In the genomic region with DNA sequence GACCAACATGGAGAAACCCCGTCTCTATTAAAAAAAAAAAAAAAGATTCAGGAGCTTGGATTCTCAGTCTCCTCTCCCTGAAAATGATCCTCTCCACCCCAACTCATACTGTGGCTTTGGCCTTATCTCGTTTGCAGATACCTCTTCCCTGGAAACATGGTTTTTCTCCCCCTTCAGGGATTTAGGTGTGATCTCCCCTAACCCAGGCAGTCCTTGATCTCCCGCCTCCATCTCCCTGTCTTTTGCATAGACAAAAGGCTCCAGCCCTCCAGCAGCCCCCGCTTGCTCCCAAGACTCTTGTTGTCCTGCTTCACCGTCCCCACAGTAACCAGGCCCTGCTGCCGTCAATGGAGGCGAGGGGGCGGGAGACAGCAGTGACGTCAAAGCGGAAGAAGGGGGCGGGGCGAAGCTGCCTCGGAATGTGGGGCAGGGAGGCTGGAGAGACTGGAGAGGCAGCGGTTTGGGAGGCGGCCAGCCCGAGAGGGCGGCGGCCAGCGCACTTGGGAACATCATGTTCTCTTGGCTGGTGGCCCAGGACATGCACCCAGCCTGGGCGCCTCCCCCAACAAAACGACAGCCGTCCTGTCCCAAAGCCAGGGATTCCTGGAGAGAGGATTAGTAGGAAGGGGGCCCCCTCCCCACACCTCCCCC, we compare ENCODE assay signal across 8 cellular contexts. TPM values are rescaled to one million over a fixed set of nuclear protein-coding genes. Genes with fewer than 3 reads are reported as not detected.
DNase-seq lines count a peak whose midpoint lies in the region; ATAC-seq and TF ChIP-seq lines count a peak whose summit lies in the region.

No MANE protein-coding gene starts in this region.

- H3K4me1 ChIP-seq in osteoblast (ENCODE audit: insufficient read depth, low read length): peaks cover 56% of the 10 kb centered on the region

- in situ Hi-C loops in KBM-7 (cut with MboI; ENCODE audit: low pct_unique_long_range_greater_than_20kb, low sequenced_read_pairs): no loop called here

- H3F3A ChIP-seq in SU-DHL-6 (ENCODE audit: insufficient read depth): peaks cover 8% of the 10 kb centered on the region; the same call in 1 of the 2 replicates

- no peak overlapping the region for H3K4me3 ChIP-seq in SU-DHL-6 (ENCODE audit: insufficient read depth, low read length, poor library complexity, severe bottlenecking)
- H3K4me3 ChIP-seq in osteoblast (ENCODE audit: insufficient read depth, low read length): peak overlapping the region; percentile 83

- H3K79me2 ChIP-seq in SU-DHL-6 (ENCODE audit: insufficient read depth, low read length) (peaks cover 8% of the 10 kb centered on the region; the same call in 1 of the 2 replicates), osteoblast (ENCODE audit: insufficient read depth, low read length) (peaks cover 36% of the 10 kb centered on the region)

- H3K4me2 ChIP-seq in SU-DHL-6 (ENCODE audit: low read depth, low read length, poor library complexity, severe bottlenecking) (peak overlapping the region; percentile 35), osteoblast (ENCODE audit: insufficient read depth, low read length) (peak overlapping the region; percentile 92)

- H3K27me3 ChIP-seq in SU-DHL-6 (ENCODE audit: low read length) (no peaks in the 10 kb centered on the region), osteoblast (ENCODE audit: insufficient read depth, low read length) (no peaks in the 10 kb centered on the region)

- intact Hi-C loops in Right ventricle myocardium inferior (cut with DNase I): loop anchor here (2.0 to 10.0 kb wide), 3 partner anchors 33 to 672 kb away; partner anchors contain the start of genes CYB5D1, NAA38, POLR2A and SLC35G6

- no peak for TF ChIP-seq CTCF in SU-DHL-6 (IDR thresholded peaks at IDR 0.05; ENCODE audit: insufficient read depth, low read length, poor library complexity, severe bottlenecking)
- TF ChIP-seq CTCF in osteoblast (IDR thresholded peaks at IDR 0.05; ENCODE audit: extremely low read depth, low read depth, low read length): no peak

- H3K27ac ChIP-seq in SU-DHL-6 (ENCODE audit: low read depth, low read length) (no peak overlapping the region), adipose tissue (ENCODE audit: low read depth, low read length) (peak overlapping the region; percentile 90), osteoblast (ENCODE audit: low read depth, low read length) (peak overlapping the region; percentile 100), temporal lobe (ENCODE audit: low read depth, low read length) (peak overlapping the region; percentile 99)

- no peaks in the 10 kb centered on the region for H3K9me2 ChIP-seq in SU-DHL-6 (replicated peaks; ENCODE audit: insufficient read depth, low read length)

- no peaks in the 10 kb centered on the region for H3K36me3 ChIP-seq in SU-DHL-6 (ENCODE audit: low read length)
- peaks cover 15% of the 10 kb centered on the region for H3K36me3 ChIP-seq in osteoblast (ENCODE audit: insufficient read depth, low read length)

- DNase-seq in COR-L47 (lab: John Stamatoyannopoulos, UW) (peak; percentile 34), KBM-7 (peak; percentile 96), Right ventricle myocardium inferior (ENCODE audit: missing footprints) (peak; percentile 99), osteoblast (ENCODE audit: insufficient read length, low spot score, missing footprints) (peak; percentile 99)

- 2 to 3% (median 2%) methylated on average over 17 to 22 of the region's 22 CpGs for WGBS in adipose tissue, 3 donors

- ATAC-seq in Right ventricle myocardium inferior: peak; percentile 55
- ATAC-seq in GM21526 (IDR thresholded peaks at IDR 0.05; ENCODE audit: low FRiP score, unreplicated experiment): no peak

- H4K20me1 ChIP-seq in SU-DHL-6 (ENCODE audit: low read depth, low read length) (no peaks in the 10 kb centered on the region), osteoblast (ENCODE audit: insufficient read depth, low read length) (peaks cover 18% of the 10 kb centered on the region)

- H3K9me3 ChIP-seq in SU-DHL-6 (ENCODE audit: insufficient read depth, low read length) (no peaks in the 10 kb centered on the region), osteoblast (ENCODE audit: low read depth, low read length) (no peaks in the 10 kb centered on the region)

- no peak overlapping the region; the same call in 1 of the 2 replicates for H3K9ac ChIP-seq in SU-DHL-6 (ENCODE audit: low read length)

- H2AFZ ChIP-seq in SU-DHL-6 (ENCODE audit: low read depth, low read length, severe bottlenecking) (no peak overlapping the region), osteoblast (ENCODE audit: low read length) (no peak overlapping the region)

RNA-seq across cellular contexts. Expression of gene PER1, which starts 1.9 kb away (rescaled TPM):
- polyA plus RNA-seq in adipose tissue: 100 to 1,000 TPM in 2 of 3 donors, 10 to 100 TPM in 1; 89.7 to 239 (median 142) TPM
- total RNA-seq in Right ventricle myocardium inferior (124 TPM), osteoblast (11.2 and 16.6 TPM in 2 replicates), temporal lobe (15.5 TPM)

RNA-seq across cellular contexts. Expression of gene VAMP2, which starts 8.7 kb away (rescaled TPM):
- polyA plus RNA-seq in adipose tissue: 10 to 100 TPM; 36.0 to 52.6 (median 49.6) TPM
- total RNA-seq in Right ventricle myocardium inferior (56.6 TPM), osteoblast (5.3 and 5.4 TPM in 2 replicates), temporal lobe (62.2 TPM)

RNA-seq across cellular contexts. Expression of gene TMEM107, which starts 22.1 kb away (rescaled TPM):
- 10 to 100 TPM in 1 of 3 donors, 1 to 10 TPM in 2; 4.5 to 12.1 (median 8.6) TPM for polyA plus RNA-seq in adipose tissue
- 6.7 TPM for total RNA-seq in Right ventricle myocardium inferior
- total RNA-seq in osteoblast: 8.3 and 8.8 TPM in 2 replicates
- total RNA-seq in temporal lobe: 11.6 TPM

RNA-seq across cellular contexts. Expression of gene HES7, which starts 30.2 kb away (rescaled TPM):
- under 1 TPM in 2 of 3 donors, not detected in 1; 0.03 to 0.16 TPM for polyA plus RNA-seq in adipose tissue
- total RNA-seq in Right ventricle myocardium inferior (not detected), osteoblast (not detected in 2 replicates), temporal lobe (0.98 TPM)

RNA-seq across cellular contexts. Expression of gene ALOXE3, which starts 35.8 kb away (rescaled TPM):
- under 1 TPM in 2 of 3 donors, not detected in 1; 0.01 to 0.18 TPM for polyA plus RNA-seq in adipose tissue
- not detected for total RNA-seq in Right ventricle myocardium inferior
- total RNA-seq in osteoblast: not detected in 2 replicates
- 0.74 TPM for total RNA-seq in temporal lobe

Comparison
In these comparisons a context has a peak if more than half of its experiments do, and no peak if none do; other contexts are left out.
1. DNase-seq: peak in every context shown above with its lines; median percentile 99 in Right ventricle myocardium inferior; 99 in osteoblast; 96 in KBM-7; 34 in COR-L47.